8 cellular contexts compared by ENCODE assay signal in genomic region chr2:99154643-99155536, GRCh38. TPM values are rescaled to one million over a fixed set of nuclear protein-coding genes. Genes with fewer than 3 reads are reported as not detected.
DNase-seq lines count a peak whose midpoint lies in the region; ATAC-seq and TF ChIP-seq lines count a peak whose summit lies in the region.

Gene LIPT1 (plus strand): TSS chr2:99154967. CDS start chr2:99161958, 6,991 bp downstream.
Gene TSGA10 (minus strand): TSS chr2:99154942. CDS start chr2:99109439, 45,503 bp downstream.

- peak within 1 kb of the TSS in 3 of 8 donors; percentile 88 to 99 (median 97) for H3K27ac Mint-ChIP-seq in CD8-positive, alpha-beta memory T cell
- H3K27ac Mint-ChIP-seq in activated CD8-positive, alpha-beta T cell treated with anti-CD3 and anti-CD28 coated beads, Interleukin-2, amount 10 ng/mL, durations not matched to agents 7 days and 5 days, result peak within 1 kb of the TSS; percentile 95

- H3K4me1 ChIP-seq in CD8-positive, alpha-beta memory T cell (ENCODE audit: insufficient read depth, low read length), result peaks cover 25% of the 10 kb centered on the region
- H3K4me1 ChIP-seq in ectodermal cell (ENCODE audit: control insufficient read depth, insufficient read depth, low read length), result peaks cover 7% of the 10 kb centered on the region
- H3K4me1 ChIP-seq in lung (ENCODE audit: control insufficient read depth in 2 of 2, insufficient read depth in 2 of 2, low read length in 2 of 2), result peaks cover 5% of the 10 kb centered on the region in 2 donors

- H3K4me1 Mint-ChIP-seq in CD8-positive, alpha-beta memory T cell, result peaks cover 37 to 47% (median 41%) of the 10 kb centered on the region in 3 donors
- H3K4me1 Mint-ChIP-seq in activated CD8-positive, alpha-beta T cell treated with anti-CD3 and anti-CD28 coated beads, Interleukin-2, amount 10 ng/mL, durations not matched to agents 7 days and 5 days (ENCODE audit: low read depth), result peaks cover 34% of the 10 kb centered on the region

- H3K9me3 Mint-ChIP-seq in CD8-positive, alpha-beta memory T cell, result no peaks in the 10 kb centered on the region
- H3K9me3 Mint-ChIP-seq in activated CD8-positive, alpha-beta T cell treated with anti-CD3 and anti-CD28 coated beads, Interleukin-2, amount 10 ng/mL, durations not matched to agents 7 days and 5 days (ENCODE audit: insufficient read depth), result no peaks in the 10 kb centered on the region

- peak within 1 kb of the TSS in 4 of 7 donors; percentile 84 to 92 (median 89) for H3K4me3 Mint-ChIP-seq in CD8-positive, alpha-beta memory T cell
- peak within 1 kb of the TSS; percentile 79 for H3K4me3 Mint-ChIP-seq in activated CD8-positive, alpha-beta T cell treated with anti-CD3 and anti-CD28 coated beads, Interleukin-2, amount 10 ng/mL, durations not matched to agents 7 days and 5 days

- CTCF ChIA-PET in CD8-positive, alpha-beta memory T cell (lab: Charles Lee), result interaction anchor here (0.7 to 1.0 kb wide), 3 partner anchors 12 to 335 kb away, joined by 3 read pairs; partner anchors contain the start of gene REV1
- CTCF ChIA-PET in activated CD8-positive, alpha-beta T cell treated with anti-CD3 and anti-CD28 coated beads, Interleukin-2, amount 10 ng/mL, durations not matched to agents 7 days and 5 days (lab: Charles Lee), result interaction anchor here (0.6 to 3.6 kb wide), 9 partner anchors 12 to 181 kb away, joined by 3 to 21 read pairs (median 3); partner anchors contain the start of genes C2orf15, MITD1, MRPL30 and TXNDC9

- peak; percentile 97 for ATAC-seq in GM19455 (IDR thresholded peaks at IDR 0.05; ENCODE audit: unreplicated experiment)
- ATAC-seq in activated CD8-positive, alpha-beta T cell treated with anti-CD3 and anti-CD28 coated beads, Interleukin-2, amount 10 ng/mL, durations not matched to agents 7 days and 5 days, result peak; percentile 96
- peak; percentile 97 for ATAC-seq in lung (ENCODE audit: insufficient read depth, low FRiP score)

- H3K4me3 ChIP-seq in CD8-positive, alpha-beta memory T cell (ENCODE audit: low read length), result peak within 1 kb of the TSS; percentile 96
- H3K4me3 ChIP-seq in ectodermal cell (ENCODE audit: insufficient read depth, low read depth, low read length) (peak within 1 kb of the TSS; percentile 67), lung (peak within 1 kb of the TSS; percentile 84)

- H3K27ac ChIP-seq in CD8-positive, alpha-beta memory T cell (ENCODE audit: low read depth, low read length), result peak within 1 kb of the TSS; percentile 97
- H3K27ac ChIP-seq in ectodermal cell (ENCODE audit: insufficient read depth, low read depth, low read length, poor library complexity, severe bottlenecking) (peak within 1 kb of the TSS; percentile 53), lung (ENCODE audit: low read depth in 1 of 2, low read length in 1 of 2) (peak within 1 kb of the TSS; percentile 93 to 98)

- 1% methylated on average over 70 of the region's 70 CpGs for WGBS in ectodermal cell, 2 experiments
- 0 to 1% methylated on average over 64 to 70 of the region's 70 CpGs for WGBS in lung, 2 donors

- no peak for TF ChIP-seq CTCF in lung (IDR thresholded peaks at IDR 0.05; ENCODE audit: control extremely low read depth, extremely low read depth)

- no peaks in the 10 kb centered on the region for H3K27me3 Mint-ChIP-seq in CD8-positive, alpha-beta memory T cell
- H3K27me3 Mint-ChIP-seq in activated CD8-positive, alpha-beta T cell treated with anti-CD3 and anti-CD28 coated beads, Interleukin-2, amount 10 ng/mL, durations not matched to agents 7 days and 5 days (ENCODE audit: low read depth), result no peaks in the 10 kb centered on the region

- POLR2A ChIA-PET in CD8-positive, alpha-beta memory T cell (lab: Charles Lee), result interaction anchor here (0.6 to 2.8 kb wide), 9 partner anchors 14 to 546 kb away, joined by 3 to 40 read pairs (median 3); partner anchors contain the start of genes C2orf15, EIF5B, MITD1 and MRPL30
- POLR2A ChIA-PET in activated CD8-positive, alpha-beta T cell treated with anti-CD3 and anti-CD28 coated beads, Interleukin-2, amount 10 ng/mL, durations not matched to agents 7 days and 5 days (lab: Charles Lee), result interaction anchor here (0.6 to 2.1 kb wide), 10 partner anchors 9 to 697 kb away, joined by 3 to 18 read pairs (median 4); partner anchors contain the start of genes C2orf15, EIF5B, MITD1 and MRPL30

- no peaks in the 10 kb centered on the region for H3K9me3 ChIP-seq in CD8-positive, alpha-beta memory T cell (ENCODE audit: low read length)
- no peaks in the 10 kb centered on the region for H3K9me3 ChIP-seq in ectodermal cell (ENCODE audit: control insufficient read depth, low read length)
- no peaks in the 10 kb centered on the region for H3K9me3 ChIP-seq in lung (ENCODE audit: control insufficient read depth in 2 of 2, insufficient read depth in 1 of 2, low read length in 1 of 2)

- peaks cover 8 to 49% (median 12%) of the 10 kb centered on the region in 3 donors for H3K36me3 Mint-ChIP-seq in CD8-positive, alpha-beta memory T cell
- peaks cover 24% of the 10 kb centered on the region for H3K36me3 Mint-ChIP-seq in activated CD8-positive, alpha-beta T cell treated with anti-CD3 and anti-CD28 coated beads, Interleukin-2, amount 10 ng/mL, durations not matched to agents 7 days and 5 days (ENCODE audit: low read depth)

- peak; percentile 90 to 95 (median 92) for DNase-seq in CD8-positive, alpha-beta memory T cell
- DNase-seq in HK-2 (ENCODE audit: unreplicated experiment) (peak; percentile 87), NCI-H82 treated with DMSO at 0.1 percent for 48 hours (lab: John Stamatoyannopoulos, UW; ENCODE audit: unreplicated experiment) (peak; percentile 72), lung (ENCODE audit: low spot score) (peak; percentile 92)
- peak; percentile 95 for DNase-seq in activated CD8-positive, alpha-beta T cell treated with anti-CD3 and anti-CD28 coated beads, Interleukin-2, amount 10 ng/mL, durations not matched to agents 7 days and 5 days
- peak; percentile 82 to 87 (median 84) for DNase-seq in stimulated activated CD4-positive, alpha-beta T cell treated with anti-CD3 and anti-CD28 coated beads, TNF-alpha, amount 100 ng/mL, for 4 hours (ENCODE audit: low read depth in 3 of 3)

- H3K36me3 ChIP-seq in CD8-positive, alpha-beta memory T cell (ENCODE audit: insufficient read depth, low read length), result peaks cover 8% of the 10 kb centered on the region
- H3K36me3 ChIP-seq in ectodermal cell (ENCODE audit: control insufficient read depth, insufficient read depth, low read length) (peaks cover 13% of the 10 kb centered on the region), lung (ENCODE audit: control insufficient read depth in 2 of 2, insufficient read depth in 2 of 2, low read length in 2 of 2) (peaks cover 4 to 10% of the 10 kb centered on the region in 2 donors)

- H3K27me3 ChIP-seq in CD8-positive, alpha-beta memory T cell (ENCODE audit: insufficient read depth, low read length, poor library complexity, severe bottlenecking), result no peaks in the 10 kb centered on the region
- H3K27me3 ChIP-seq in ectodermal cell (ENCODE audit: control insufficient read depth, insufficient read depth, low read length, poor library complexity, severe bottlenecking) (no peaks in the 10 kb centered on the region), lung (ENCODE audit: control insufficient read depth, insufficient read depth) (no peaks in the 10 kb centered on the region)

RNA-seq across cellular contexts. Expression of gene LIPT1, which starts in this region (rescaled TPM):
- total RNA-seq in CD8-positive, alpha-beta memory T cell, result 1 to 10 TPM; 4.9 to 5.5 TPM
- 21.9 TPM for polyA plus RNA-seq in CD8-positive, alpha-beta memory T cell
- 1 to 10 TPM; 7.5 to 7.9 TPM for total RNA-seq in activated CD8-positive, alpha-beta T cell treated with anti-CD3 and anti-CD28 coated beads, Interleukin-2, amount 10 ng/mL, durations not matched to agents 7 days and 5 days
- polyA plus RNA-seq in ectodermal cell (2013, experiment 1 of 4), result 9.4 TPM
- polyA plus RNA-seq in ectodermal cell (2013, experiment 2 of 4), result 11.8 TPM
- 9.5 TPM for polyA plus RNA-seq in ectodermal cell (2013, experiment 3 of 4)
- polyA plus RNA-seq in ectodermal cell (2013, experiment 4 of 4), result 14.3 TPM
- total RNA-seq in lung, result 10 to 100 TPM in 1 of 2 donors, 1 to 10 TPM in 1; 6.0 to 11.0 TPM
- polyA plus RNA-seq in lung, result 10 to 100 TPM in 1 of 2 donors, 1 to 10 TPM in 1; 5.3 to 10.5 TPM

RNA-seq across cellular contexts. Expression of gene TSGA10, which starts in this region (rescaled TPM):
- total RNA-seq in CD8-positive, alpha-beta memory T cell, result 1 to 10 TPM; 6.4 to 6.7 TPM
- 16.8 TPM for polyA plus RNA-seq in CD8-positive, alpha-beta memory T cell
- total RNA-seq in activated CD8-positive, alpha-beta T cell treated with anti-CD3 and anti-CD28 coated beads, Interleukin-2, amount 10 ng/mL, durations not matched to agents 7 days and 5 days, result 1 to 10 TPM; 6.0 to 6.9 TPM
- polyA plus RNA-seq in ectodermal cell (2013, experiment 1 of 4), result 8.4 TPM
- polyA plus RNA-seq in ectodermal cell (2013, experiment 2 of 4), result 8.3 TPM
- 7.0 TPM for polyA plus RNA-seq in ectodermal cell (2013, experiment 3 of 4)
- polyA plus RNA-seq in ectodermal cell (2013, experiment 4 of 4), result 7.6 TPM
- 10 to 100 TPM; 13.7 to 37.3 TPM for total RNA-seq in lung
- polyA plus RNA-seq in lung, result 1 to 10 TPM; 3.8 to 4.4 TPM

Comparison
In these comparisons a context has a peak if more than half of its experiments do, and no peak if none do; other contexts are left out.
1. Peak in every context shown above with its lines: DNase-seq, ATAC-seq, H3K4me3 ChIP-seq and H3K27ac ChIP-seq.